15 cellular contexts compared by ENCODE assay signal in the genomic region with DNA sequence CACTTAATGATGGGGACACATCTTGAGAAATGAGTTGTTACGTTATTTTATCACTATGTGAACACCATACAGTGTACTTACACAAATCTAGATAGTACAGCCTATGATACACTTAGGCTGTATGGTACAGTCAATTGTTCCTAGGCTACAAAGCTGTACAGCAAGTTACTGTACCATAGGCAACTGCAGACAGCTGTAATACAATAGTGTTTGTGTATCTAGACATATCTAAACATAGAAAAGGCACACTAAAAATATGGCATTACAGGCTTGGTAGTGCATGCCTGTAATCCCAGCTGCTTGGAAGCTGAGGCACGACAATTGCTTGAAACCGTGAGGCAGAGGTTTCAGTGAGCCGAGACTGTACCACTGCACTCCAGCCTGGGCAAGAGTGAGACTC. TPM values are rescaled to one million over a fixed set of nuclear protein-coding genes. Genes with fewer than 3 reads are reported as not detected.
DNase-seq lines count a peak whose midpoint lies in the region; ATAC-seq and TF ChIP-seq lines count a peak whose summit lies in the region.
"Had no signal": no experiment of that assay in that cellular context is flagged by ENCODE, and none has a peak within 500 bp of the region (broad histone marks: within the 10 kb centered on the region; RNA-seq: fewer than 3 reads in every experiment).

No MANE protein-coding gene starts in this region.

- intact Hi-C loops in mammary epithelial cell (cut with micrococcal nuclease) = loop anchor here (2.0 kb wide), 1 partner anchor 61 kb away; no protein-coding TSS in a partner anchor

- H3K9me3 Mint-ChIP-seq in stimulated activated naive CD8-positive, alpha-beta T cell treated with anti-CD3 and anti-CD28 coated beads, Interleukin-15, amount 100 ng/mL, for 72 hours = no peaks in the 10 kb centered on the region
- H3K9me3 Mint-ChIP-seq in mesothelial cell of epicardium = no peaks in the 10 kb centered on the region

- no peak overlapping the region for H2AFZ ChIP-seq in mammary epithelial cell (ENCODE audit: low read depth, low read length)
- H2AFZ ChIP-seq: parathyroid adenoma had no signal

- in situ Hi-C loops in mammary epithelial cell (cut with MboI; ENCODE audit: low sequenced_read_pairs in 2 of 2) = no loop called here
- in situ Hi-C loops in ACHN (cut with HindIII; ENCODE audit: low pct_ligation_motif_present, low pct_unique_long_range_greater_than_20kb, low sequenced_read_pairs) = loop anchor here (25.0 kb wide), 1 partner anchor 175 kb away; no protein-coding TSS in a partner anchor

- no peak overlapping the region for H3K4me3 ChIP-seq in mammary epithelial cell (replicated peaks in 1 of 3; ENCODE audit: insufficient read depth in 1 of 3, low read depth in 2 of 3, low read length in 3 of 3)
- H3K4me3 ChIP-seq: thoracic aorta had no signal

- H3K27me3 ChIP-seq in mammary epithelial cell (ENCODE audit: insufficient read depth, low read length) = no peaks in the 10 kb centered on the region

- 85% methylated on average over 4 of the region's 4 CpGs for WGBS in mammary epithelial cell (ENCODE audit: low coverage, missing lambda C conversion rate)

- H3K27ac ChIP-seq in mammary epithelial cell (ENCODE audit: insufficient read depth, low read depth, low read length) = peak overlapping the region; percentile 94
- H3K27ac ChIP-seq: parathyroid adenoma, RWPE1, thoracic aorta had no signal

- dilution Hi-C loops in mammary epithelial cell (cut with HindIII; ENCODE audit: low sequenced_read_pairs) = no loop called here

- H3K9ac ChIP-seq in mammary epithelial cell (ENCODE audit: insufficient read depth, low read length) = peak overlapping the region; percentile 6
- H3K9ac ChIP-seq: parathyroid adenoma had no signal

- H3K4me1 ChIP-seq in mammary epithelial cell (ENCODE audit: insufficient read depth, low read length) = peaks cover 57% of the 10 kb centered on the region
- H3K4me1 ChIP-seq: parathyroid adenoma had no signal

- H3K36me3 Mint-ChIP-seq in mesothelial cell of epicardium = peaks cover 6% of the 10 kb centered on the region

- peaks cover 90% of the 10 kb centered on the region for H3K79me2 ChIP-seq in mammary epithelial cell (ENCODE audit: insufficient read depth, low read length)
- H3K79me2 ChIP-seq: parathyroid adenoma had no signal

- H3K27ac Mint-ChIP-seq in stimulated activated naive CD8-positive, alpha-beta T cell treated with anti-CD3 and anti-CD28 coated beads, Interleukin-15, amount 100 ng/mL, for 72 hours = no peak overlapping the region
- peak overlapping the region; percentile 85 for H3K27ac Mint-ChIP-seq in mesothelial cell of epicardium
- H3K27ac Mint-ChIP-seq: activated naive CD8-positive, alpha-beta T cell had no signal

- no peaks in the 10 kb centered on the region for H4K20me1 ChIP-seq in mammary epithelial cell (ENCODE audit: insufficient read depth, low read length)

- no peaks in the 10 kb centered on the region for H3K9me3 ChIP-seq in mammary epithelial cell (replicated peaks; ENCODE audit: insufficient read depth, low read length)
- H3K9me3 ChIP-seq: thoracic aorta had no signal

- DNase-seq in stimulated activated naive CD8-positive, alpha-beta T cell treated with anti-CD3 and anti-CD28 coated beads, Interleukin-15, amount 100 ng/mL, for 72 hours = no peak
- DNase-seq in stimulated activated naive CD8-positive, alpha-beta T cell treated with anti-CD3 and anti-CD28 coated beads, Interleukin-15, Interleukin-2, amounts not matched to agents 100 U/mL and 50 U/mL, for 24 hours = no peak
- DNase-seq in mammary epithelial cell (peak; percentile 29), mesothelial cell of epicardium (ENCODE audit: low spot score in 2 of 2, unreplicated experiment in 2 of 2) (no peak), ACHN (no peak), NCI-H524 (lab: John Stamatoyannopoulos, UW) (no peak)
- DNase-seq in stimulated activated CD4-positive, alpha-beta T cell treated with anti-CD3 and anti-CD28 coated beads, Interleukin-2, amount 100 ng/mL, for 24 hours = no peak
- DNase-seq: activated CD4-positive, alpha-beta T cell treated with anti-CD3 and anti-CD28 coated beads for 1 hour; DMS153; NCI-H748 treated with DMSO at 0.1 percent for 48 hours had no signal

- H3K36me3 ChIP-seq in mammary epithelial cell (ENCODE audit: insufficient read depth, low read length) = no peaks in the 10 kb centered on the region
- H3K36me3 ChIP-seq: thoracic aorta had no signal

- TF ChIP-seq CTCF in mammary epithelial cell (conservative IDR thresholded peaks at IDR 0.05 in 1 of 2, IDR thresholded peaks at IDR 0.05 in 1 of 2; ENCODE audit: extremely low read depth in 1 of 2, insufficient read depth in 1 of 2, low read depth in 1 of 2, low read length in 2 of 2) (no peak), mesothelial cell of epicardium (IDR thresholded peaks at IDR 0.05; ENCODE audit: unreplicated experiment) (no peak)

- no peaks in the 10 kb centered on the region for H3K27me3 Mint-ChIP-seq in stimulated activated naive CD8-positive, alpha-beta T cell treated with anti-CD3 and anti-CD28 coated beads, Interleukin-15, amount 100 ng/mL, for 72 hours
- H3K27me3 Mint-ChIP-seq in mesothelial cell of epicardium (ENCODE audit: low read depth) = no peaks in the 10 kb centered on the region
- H3K27me3 Mint-ChIP-seq: activated naive CD8-positive, alpha-beta T cell had no signal

- no peak overlapping the region for H3K4me3 Mint-ChIP-seq in stimulated activated naive CD8-positive, alpha-beta T cell treated with anti-CD3 and anti-CD28 coated beads, Interleukin-15, amount 100 ng/mL, for 72 hours
- no peak overlapping the region for H3K4me3 Mint-ChIP-seq in mesothelial cell of epicardium
- H3K4me3 Mint-ChIP-seq: activated naive CD8-positive, alpha-beta T cell had no signal

- peak; percentile 37 for ATAC-seq in stimulated activated naive CD8-positive, alpha-beta T cell treated with anti-CD3 and anti-CD28 coated beads, Interleukin-15, amount 100 ng/mL, for 72 hours
- ATAC-seq in stimulated activated naive CD8-positive, alpha-beta T cell treated with anti-CD3 and anti-CD28 coated beads, Interleukin-15, Interleukin-2, amounts not matched to agents 100 U/mL and 50 U/mL, for 24 hours = no peak
- ATAC-seq in GM19395 (IDR thresholded peaks at IDR 0.05; ENCODE audit: unreplicated experiment) = no peak

- BruUV-seq in mammary epithelial cell (replicated peaks; lab: Mats Ljungman, UMichigan) = no TSS peak

- peaks cover 13% of the 10 kb centered on the region for H3K4me1 Mint-ChIP-seq in stimulated activated naive CD8-positive, alpha-beta T cell treated with anti-CD3 and anti-CD28 coated beads, Interleukin-15, amount 100 ng/mL, for 72 hours
- peaks cover 49% of the 10 kb centered on the region for H3K4me1 Mint-ChIP-seq in mesothelial cell of epicardium

- CTCF ChIA-PET in mammary epithelial cell (lab: Charles Lee; ENCODE audit: low non-redundant PET) = no interaction called here

- H3K4me2 ChIP-seq in mammary epithelial cell (ENCODE audit: insufficient read depth, low read depth, low read length) = peak overlapping the region; percentile 43

RNA-seq across cellular contexts. Expression of gene PLXND1, which starts 55.8 kb away (rescaled TPM):
- total RNA-seq in mammary epithelial cell (1 to 10 TPM; 2.3 to 2.7 TPM), mesothelial cell of epicardium (53.9 to 60.6 TPM (median 54.7 TPM) in 3 replicates)
- 0.63 TPM for polyA plus RNA-seq in mammary epithelial cell
- polyA minus RNA-seq in mammary epithelial cell = 0.83 TPM

Comparison
In these comparisons a context has a peak if more than half of its experiments do, and no peak if none do; other contexts are left out.
1. RNA of gene PLXND1, which starts 55.8 kb away (total RNA-seq): 53.9 to 60.6 TPM in mesothelial cell of epicardium; 2.3 to 2.7 TPM in mammary epithelial cell; every median in the first group is over 10 times any median in the second.